ENCODE assay signal across 9 cellular contexts in genomic region chr2:138712212-138712979, GRCh38.
DNase-seq lines count a peak whose midpoint lies in the region; ATAC-seq, FAIRE-seq and TF ChIP-seq lines count a peak whose summit lies in the region.
"Had no signal": no experiment of that assay in that cellular context is flagged by ENCODE, and none has a peak within 500 bp of the region (broad histone marks: within the 10 kb centered on the region; RNA-seq: fewer than 3 reads in every experiment).

No MANE protein-coding gene starts in this region.

- TF ChIP-seq CTCF in fibroblast of villous mesenchyme (IDR thresholded peaks at IDR 0.05; ENCODE audit: insufficient read depth, low read depth, low read length), result no peak

- DNase-seq in GM18507 (ENCODE audit: extremely low spot score, insufficient read length, low read depth) (no peak), fibroblast of villous mesenchyme (ENCODE audit: low read depth) (peak; percentile 20), inferior parietal cortex (ENCODE audit: extremely low spot score) (no peak), cerebellar nuclear complex (lab: John Stamatoyannopoulos, UW) (no peak), NCI-H187 treated with DMSO at 0.1 percent for 48 hours (lab: John Stamatoyannopoulos, UW) (no peak)
- no peak for DNase-seq in stimulated activated CD4-positive, alpha-beta T cell treated with anti-CD3 and anti-CD28 coated beads, Interleukin-1b, Interleukin-23, amount 100 ng/mL, for 48 hours

- H3K4me3 ChIP-seq in fibroblast of villous mesenchyme (ENCODE audit: low read depth, low read length), result no peak overlapping the region

- ATAC-seq in GM21619 (IDR thresholded peaks at IDR 0.05; ENCODE audit: unreplicated experiment), result peak; percentile 92
- peak; percentile 96 for ATAC-seq in HG03439 (IDR thresholded peaks at IDR 0.05; ENCODE audit: unreplicated experiment)

- peak; percentile 91 for FAIRE-seq in GM18507 (lab: Jason Lieb, UNC)
- FAIRE-seq: bronchial epithelial cell had no signal
